In genomic region chr14:67525389-67525788, GRCh38 we compare ENCODE assay signal across 36 cellular contexts. TPM values are rescaled to one million over a fixed set of nuclear protein-coding genes. Genes with fewer than 3 reads are reported as not detected.
"Had no signal": no experiment of that assay in that cellular context is flagged by ENCODE, and none has a peak within 500 bp of the region (broad histone marks: within the 10 kb centered on the region; RNA-seq: fewer than 3 reads in every experiment).

No MANE protein-coding gene starts in this region.

- H3K36me3 ChIP-seq: MG63 had no signal

- DNase-seq: Karpas-422, Kasumi-1, MG63, MM.1S, MV-4-11, NCI-H1048, NCI-H1092, NCI-H1092 treated with DMSO at 0.1 percent for 48 hours, NCI-H1105, NCI-H1105 treated with DMSO at 0.1 percent for 48 hours, NCI-H1417, NCI-H1417 treated with DMSO at 0.1 percent for 48 hours, NCI-H1436, NCI-H1436 treated with DMSO at 0.1 percent for 48 hours, NCI-H146, NCI-H1694, NCI-H1694 treated with DMSO at 0.1 percent for 48 hours, NCI-H187, NCI-H187 treated with DMSO at 0.1 percent for 48 hours, NCI-H1930, NCI-H2029, NCI-H2029 treated with DMSO at 0.1 percent for 48 hours, NCI-H2081, NCI-H2081 treated with DMSO at 0.1 percent for 48 hours, NCI-H2107, NCI-H2171, NCI-H2171 treated with DMSO at 0.1 percent for 48 hours, NCI-H2227 treated with DMSO at 0.1 percent for 48 hours, NCI-H226, NCI-H345, NCI-H446, NCI-H446 treated with DMSO at 0.1 percent for 48 hours, NCI-H510A, NCI-H510A treated with DMSO at 0.1 percent for 48 hours, NCI-H524 had no signal

- H3K4me3 ChIP-seq: MG63 had no signal

- H3K27me3 ChIP-seq: MG63 had no signal

- H3K9me3 ChIP-seq: MG63 had no signal

RNA-seq across cellular contexts. Expression of gene TMEM229B, which starts 36.9 kb away (rescaled TPM):
- total RNA-seq: LHCN-M2 had no signal
